8 cellular contexts compared by ENCODE assay signal in the genomic region with DNA sequence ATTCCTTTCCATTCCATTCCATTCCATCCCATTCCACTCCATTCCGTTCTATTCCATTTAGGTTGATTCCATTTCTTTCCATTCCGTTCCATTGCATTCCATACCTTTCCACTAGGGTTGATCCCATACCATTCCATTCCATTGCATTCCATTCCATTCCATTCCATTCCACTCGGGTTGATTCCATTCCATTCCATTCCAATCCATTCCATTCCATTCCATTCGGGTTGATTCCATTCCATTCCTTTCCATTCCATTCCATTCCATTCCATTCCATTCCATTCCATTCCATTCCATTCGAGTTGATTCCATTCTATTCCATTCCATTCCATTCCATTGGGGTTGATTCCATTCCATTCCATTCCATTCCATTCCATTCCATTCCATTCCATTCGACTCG.
DNase-seq lines count a peak whose midpoint lies in the region; ATAC-seq, FAIRE-seq and TF ChIP-seq lines count a peak whose summit lies in the region.
"Not testable (repeated sequence)": the region's sequence is repeated elsewhere in the genome, so short reads cannot be mapped to it uniquely, and the experiment has no call there.

No MANE protein-coding gene starts in this region.

- not testable (repeated sequence) for H3K9ac ChIP-seq in endothelial cell of umbilical vein (replicated peaks; ENCODE audit: extremely low read depth, insufficient read depth, low read length)

- H3K9me1 ChIP-seq in endothelial cell of umbilical vein (replicated peaks; ENCODE audit: control insufficient read depth, extremely low read depth, insufficient read depth, low read length), result not testable (repeated sequence)

- not testable (repeated sequence) for H3K4me1 Mint-ChIP-seq in natural killer cell

- 5% methylated on average over 7 of the region's 7 CpGs for WGBS in A549 (ENCODE audit: missing lambda C conversion rate)

- FAIRE-seq in A549 (lab: Jason Lieb, UNC); endothelial cell of umbilical vein (lab: Jason Lieb, UNC): not testable (repeated sequence)

- dilution Hi-C loops in endothelial cell of umbilical vein (cut with MboI; ENCODE audit: extremely low pct_ligation_motif_present, low sequenced_read_pairs), result not testable (repeated sequence)

- not testable (repeated sequence) for H3K27me3 ChIP-seq in RWPE2 (ENCODE audit: insufficient read depth, poor library complexity, severe bottlenecking); endothelial cell of umbilical vein (ENCODE audit: control insufficient read depth in 2 of 2, insufficient read depth in 2 of 2, low read length in 2 of 2)

- H3K36me3 ChIP-seq in RWPE2 (ENCODE audit: low read depth); endothelial cell of umbilical vein (ENCODE audit: control insufficient read depth in 2 of 2, extremely low read depth in 1 of 2, insufficient read depth in 2 of 2, low read length in 2 of 2): not testable (repeated sequence)

- H3K79me2 ChIP-seq in endothelial cell of umbilical vein (ENCODE audit: control insufficient read depth, insufficient read depth, low read length), result not testable (repeated sequence)

- H3K27ac ChIP-seq in A549; RWPE2 (ENCODE audit: poor library complexity, severe bottlenecking); endothelial cell of umbilical vein (ENCODE audit: insufficient read depth, low read depth, low read length): not testable (repeated sequence)

- POLR2A ChIA-PET in A549 (lab: Yijun Ruan, JAX); endothelial cell of umbilical vein (lab: Charles Lee): not testable (repeated sequence)

- H3K4me2 ChIP-seq in A549; endothelial cell of umbilical vein (ENCODE audit: insufficient read depth, low read length): not testable (repeated sequence)

- not testable (repeated sequence) for H2AFZ ChIP-seq in endothelial cell of umbilical vein (ENCODE audit: low read depth, low read length)

- not testable (repeated sequence) for BruUV-seq in endothelial cell of umbilical vein (replicated peaks; lab: Mats Ljungman, UMichigan)

- DNase-seq in A549 (ENCODE audit: low read depth in 1 of 2, low spot score in 1 of 2); RWPE2 (ENCODE audit: low spot score); natural killer cell: not testable (repeated sequence)
- peak; percentile 1 for DNase-seq in endothelial cell of umbilical vein (ENCODE audit: low read depth, low spot score)

- TF ChIP-seq POLR2A in A549 (IDR thresholded peaks at IDR 0.05; ENCODE audit: low read length); endothelial cell of umbilical vein (IDR thresholded peaks at IDR 0.05; ENCODE audit: low read depth, low read length): not testable (repeated sequence)

- not testable (repeated sequence) for H3K4me1 ChIP-seq in A549; RWPE2 (ENCODE audit: insufficient read depth, poor library complexity, severe bottlenecking); endothelial cell of umbilical vein (ENCODE audit: control insufficient read depth, extremely low read depth, insufficient read depth, low read length)

- intact Hi-C loops in endothelial cell of umbilical vein (cut with micrococcal nuclease); natural killer cell (cut with micrococcal nuclease): not testable (repeated sequence)

- not testable (repeated sequence) for H3K27ac Mint-ChIP-seq in natural killer cell

- TF ChIP-seq EP300 in A549 (IDR thresholded peaks at IDR 0.05), result not testable (repeated sequence)

- peak; percentile 75 to 84 for ATAC-seq in A549
- ATAC-seq in GM18909 (IDR thresholded peaks at IDR 0.05; ENCODE audit: poor library complexity, unreplicated experiment), result peak; percentile 57
- peak; percentile 61 for ATAC-seq in GM21515 (IDR thresholded peaks at IDR 0.05; ENCODE audit: unreplicated experiment)
- ATAC-seq in HG02852 (IDR thresholded peaks at IDR 0.05; ENCODE audit: unreplicated experiment), result peak; percentile 54
- peak; percentile 69 for ATAC-seq in HG03196 (IDR thresholded peaks at IDR 0.05; ENCODE audit: unreplicated experiment)
- ATAC-seq in RWPE2 (ENCODE audit: low read depth), result peak; percentile 43; the same call in 1 of the 3 replicates
- peak in 2 of 3 donors; percentile 50 to 60 for ATAC-seq in natural killer cell

- not testable (repeated sequence) for TF ChIP-seq RAD21 in A549 (conservative IDR thresholded peaks at IDR 0.05 in 1 of 2, IDR thresholded peaks at IDR 0.05 in 1 of 2)

- H3K36me3 Mint-ChIP-seq in natural killer cell, result not testable (repeated sequence)

- peaks cover 18% of the 10 kb centered on the region; the same call in 2 of the 3 replicates for H3K9me3 ChIP-seq in A549
- H3K9me3 ChIP-seq in RWPE2 (ENCODE audit: severe bottlenecking), result not testable (repeated sequence)
- peaks cover 46% of the 10 kb centered on the region for H3K9me3 ChIP-seq in endothelial cell of umbilical vein (replicated peaks; ENCODE audit: control insufficient read depth, insufficient read depth, low read length)

- CTCF ChIA-PET in A549 (lab: Yijun Ruan, JAX); endothelial cell of umbilical vein (lab: Charles Lee): not testable (repeated sequence)

- H3K4me3 Mint-ChIP-seq in natural killer cell, result not testable (repeated sequence)

- peaks cover 54 to 73% of the 10 kb centered on the region in 2 donors for H3K9me3 Mint-ChIP-seq in natural killer cell

- TF ChIP-seq CTCF in A549 (IDR thresholded peaks at IDR 0.05); RWPE2 (IDR thresholded peaks at IDR 0.05; ENCODE audit: poor library complexity, severe bottlenecking); endothelial cell of umbilical vein (IDR thresholded peaks at IDR 0.05; ENCODE audit: extremely low read depth in 1 of 2, insufficient read depth in 1 of 2, low read depth in 1 of 2, low read length in 2 of 2); natural killer cell (IDR thresholded peaks at IDR 0.05): not testable (repeated sequence)

- not testable (repeated sequence) for H3K4me3 ChIP-seq in A549; RWPE2 (ENCODE audit: severe bottlenecking); endothelial cell of umbilical vein (replicated peaks in 1 of 3; ENCODE audit: insufficient read depth in 1 of 3, low read depth in 1 of 3, low read length in 3 of 3)

- not testable (repeated sequence) for H3K27me3 Mint-ChIP-seq in natural killer cell (ENCODE audit: low read depth in 2 of 2)

- not testable (repeated sequence) for H4K20me1 ChIP-seq in endothelial cell of umbilical vein (replicated peaks; ENCODE audit: control insufficient read depth, extremely low read depth, insufficient read depth, low read length)
